ENCODE assay signal across 28 cellular contexts in genomic region chr3:74000715-74001114, GRCh38.
A peak's percentile ranks its signal among the peaks of the same experiment; 100 is the strongest.
DNase-seq lines count a peak whose midpoint lies in the region; ATAC-seq and TF ChIP-seq lines count a peak whose summit lies in the region.
"Had no signal": no experiment of that assay in that cellular context is flagged by ENCODE, and none has a peak within 500 bp of the region (broad histone marks: within the 10 kb centered on the region; RNA-seq: fewer than 3 reads in every experiment).

No MANE protein-coding gene starts in this region.

- CTCF ChIA-PET in activated CD4-positive, alpha-beta memory T cell treated with anti-CD3 and anti-CD28 coated beads, Interleukin-2, amount 10 ng/mL, durations not matched to agents 7 days and 5 days (lab: Charles Lee): no interaction called here

- DNase-seq in AG20443 (ENCODE audit: low spot score) (peak; percentile 24), HT1080 (ENCODE audit: low read depth) (peak; percentile 31), fibroblast of mammary gland (ENCODE audit: low read depth) (peak; percentile 46), sciatic nerve (ENCODE audit: low spot score) (no peak), DMS53 (lab: John Stamatoyannopoulos, UW) (no peak)
- no peak for DNase-seq in activated CD4-positive, alpha-beta memory T cell treated with anti-CD3 and anti-CD28 coated beads, Interleukin-2, amount 10 ng/mL, durations not matched to agents 7 days and 5 days
- DNase-seq: activated CD4-positive, alpha-beta T cell treated with anti-CD3 and anti-CD28 coated beads, Interleukin-2, amount 10 ng/mL, durations not matched to agents 24 days and 14 days; activated naive CD4-positive, alpha-beta T cell treated with Interleukin-2 at 50 U/mL for 16 hours; activated T-cell treated with anti-CD3 and anti-CD28 coated beads, Interleukin-2, amount 50 U/mL, for 24 hours; adrenal gland; brain microvascular endothelial cell; effector memory CD8-positive, alpha-beta T cell; NCI-H1092 treated with DMSO at 0.1 percent for 48 hours; NCI-H187 treated with DMSO at 0.1 percent for 48 hours; NCI-H2171 treated with DMSO at 0.1 percent for 48 hours; NCI-H524 treated with DMSO at 0.1 percent for 48 hours; NK-92 treated with Interleukin-12 subunit alpha and Interleukin-12 subunit beta, amount 100 ng/mL, for 24 hours; ovary; SIG-M5; SW 1271; T1000; transverse colon; WERI-Rb-1 had no signal

- no peak overlapping the region for H3K4me3 ChIP-seq in fibroblast of mammary gland (ENCODE audit: control insufficient read depth, low read depth, low read length)
- H3K4me3 ChIP-seq: adrenal gland, esophagus muscularis mucosa, ovary, transverse colon had no signal

- H3K36me3 Mint-ChIP-seq in activated CD4-positive, alpha-beta memory T cell treated with anti-CD3 and anti-CD28 coated beads, Interleukin-2, amount 10 ng/mL, durations not matched to agents 7 days and 5 days (ENCODE audit: low read depth): no peaks in the 10 kb centered on the region
- H3K36me3 Mint-ChIP-seq: CD14-positive monocyte; IgD-negative memory B cell; natural killer cell treated with Interleukin-12 subunit alpha and Interleukin-12 subunit beta and Interleukin-15 and Interleukin-18, amount 100 ng/mL, for 72 hours had no signal

- POLR2A ChIA-PET in activated CD4-positive, alpha-beta memory T cell treated with anti-CD3 and anti-CD28 coated beads, Interleukin-2, amount 10 ng/mL, durations not matched to agents 7 days and 5 days (lab: Charles Lee): no interaction called here

- H3K27ac Mint-ChIP-seq in activated CD4-positive, alpha-beta memory T cell treated with anti-CD3 and anti-CD28 coated beads, Interleukin-2, amount 10 ng/mL, durations not matched to agents 7 days and 5 days: no peak overlapping the region
- H3K27ac Mint-ChIP-seq: activated CD4-positive, alpha-beta T cell treated with anti-CD3 and anti-CD28 coated beads, Interleukin-2, amount 10 ng/mL, durations not matched to agents 24 days and 14 days; activated T-cell treated with anti-CD3 and anti-CD28 coated beads, Interleukin-2, amount 50 U/mL, for 24 hours; CD14-positive monocyte; effector memory CD8-positive, alpha-beta T cell; IgD-negative memory B cell; natural killer cell treated with Interleukin-12 subunit alpha and Interleukin-12 subunit beta and Interleukin-15 and Interleukin-18, amount 100 ng/mL, for 72 hours had no signal

- no peak for TF ChIP-seq CTCF in fibroblast of mammary gland (conservative IDR thresholded peaks at IDR 0.05; ENCODE audit: control insufficient read depth, insufficient read depth, low read depth, low read length)

- no peaks in the 10 kb centered on the region for H3K27me3 Mint-ChIP-seq in activated CD4-positive, alpha-beta memory T cell treated with anti-CD3 and anti-CD28 coated beads, Interleukin-2, amount 10 ng/mL, durations not matched to agents 7 days and 5 days
- H3K27me3 Mint-ChIP-seq: activated CD4-positive, alpha-beta T cell treated with anti-CD3 and anti-CD28 coated beads, Interleukin-2, amount 10 ng/mL, durations not matched to agents 24 days and 14 days; activated T-cell treated with anti-CD3 and anti-CD28 coated beads, Interleukin-2, amount 50 U/mL, for 24 hours; effector memory CD8-positive, alpha-beta T cell; IgD-negative memory B cell; natural killer cell treated with Interleukin-12 subunit alpha and Interleukin-12 subunit beta and Interleukin-15 and Interleukin-18, amount 100 ng/mL, for 72 hours had no signal

- H3K9me3 Mint-ChIP-seq in activated CD4-positive, alpha-beta memory T cell treated with anti-CD3 and anti-CD28 coated beads, Interleukin-2, amount 10 ng/mL, durations not matched to agents 7 days and 5 days: no peaks in the 10 kb centered on the region
- H3K9me3 Mint-ChIP-seq: activated CD4-positive, alpha-beta T cell treated with anti-CD3 and anti-CD28 coated beads, Interleukin-2, amount 10 ng/mL, durations not matched to agents 24 days and 14 days had no signal

- ATAC-seq in sciatic nerve: peak; percentile 69
- no peak for ATAC-seq in GM21825 (IDR thresholded peaks at IDR 0.05; ENCODE audit: unreplicated experiment)
- ATAC-seq: effector memory CD8-positive, alpha-beta T cell; natural killer cell treated with Interleukin-12 subunit alpha and Interleukin-12 subunit beta and Interleukin-15 and Interleukin-18, amount 100 ng/mL, for 72 hours had no signal

- intact Hi-C loops in sciatic nerve (cut with DNase I): no loop called here

- H3K4me1 Mint-ChIP-seq in activated CD4-positive, alpha-beta memory T cell treated with anti-CD3 and anti-CD28 coated beads, Interleukin-2, amount 10 ng/mL, durations not matched to agents 7 days and 5 days: no peaks in the 10 kb centered on the region
- H3K4me1 Mint-ChIP-seq: activated CD4-positive, alpha-beta T cell treated with anti-CD3 and anti-CD28 coated beads, Interleukin-2, amount 10 ng/mL, durations not matched to agents 24 days and 14 days; CD14-positive monocyte; IgD-negative memory B cell had no signal

- no peak overlapping the region for H3K4me3 Mint-ChIP-seq in activated CD4-positive, alpha-beta memory T cell treated with anti-CD3 and anti-CD28 coated beads, Interleukin-2, amount 10 ng/mL, durations not matched to agents 7 days and 5 days
- H3K4me3 Mint-ChIP-seq: activated CD4-positive, alpha-beta T cell treated with anti-CD3 and anti-CD28 coated beads, Interleukin-2, amount 10 ng/mL, durations not matched to agents 24 days and 14 days; activated T-cell treated with anti-CD3 and anti-CD28 coated beads, Interleukin-2, amount 50 U/mL, for 24 hours; CD14-positive monocyte; effector memory CD8-positive, alpha-beta T cell; IgD-negative memory B cell; natural killer cell treated with Interleukin-12 subunit alpha and Interleukin-12 subunit beta and Interleukin-15 and Interleukin-18, amount 100 ng/mL, for 72 hours had no signal

Comparison
In these comparisons a context has a peak if more than half of its experiments do, and no peak if none do; other contexts are left out.
1. DNase-seq: peak in AG20443 (single experiment), HT1080 (single experiment) and fibroblast of mammary gland (single experiment); none in sciatic nerve (single experiment), activated CD4-positive, alpha-beta memory T cell treated with anti-CD3 and anti-CD28 coated beads, Interleukin-2, amount 10 ng/mL, durations not matched to agents 7 days and 5 days (single experiment) and DMS53 (single experiment).